ENCODE assay signal across 15 cellular contexts in genomic region chr12:112936927-112937326, GRCh38. TPM values are rescaled to one million over a fixed set of nuclear protein-coding genes. Genes with fewer than 3 reads are reported as not detected.
DNase-seq lines count a peak whose midpoint lies in the region; ATAC-seq, FAIRE-seq and TF ChIP-seq lines count a peak whose summit lies in the region.
"Had no signal": no experiment of that assay in that cellular context is flagged by ENCODE, and none has a peak within 500 bp of the region (broad histone marks: within the 10 kb centered on the region; RNA-seq: fewer than 3 reads in every experiment).

No MANE protein-coding gene starts in this region.

- no peak for TF ChIP-seq CTCF in VCaP (conservative IDR thresholded peaks at IDR 0.05)
- no peak for TF ChIP-seq CTCF in esophagus muscularis mucosa (IDR thresholded peaks at IDR 0.05)
- TF ChIP-seq CTCF in endothelial cell (IDR thresholded peaks at IDR 0.05; ENCODE audit: unreplicated experiment): no peak

- POLR2A ChIA-PET in activated CD4-positive, alpha-beta T cell treated with anti-CD3 and anti-CD28 coated beads, Interleukin-2, amount 10 ng/mL, durations not matched to agents 7 days and 5 days (lab: Charles Lee): interaction anchor here (0.7 to 1.6 kb wide), 2 partner anchors 30 to 42 kb away, joined by 3 to 14 read pairs; partner anchors contain the start of genes OAS1 and OAS2

- H3K27ac Mint-ChIP-seq in activated CD4-positive, alpha-beta T cell treated with anti-CD3 and anti-CD28 coated beads, Interleukin-2, amount 10 ng/mL, durations not matched to agents 7 days and 5 days: peak overlapping the region; percentile 47
- peak overlapping the region; percentile 9 for H3K27ac Mint-ChIP-seq in stimulated activated memory B cell treated with anti-CD40 and anti-IgM and Interleukin-4, amounts not matched to agents 10 μg/mL and 1 μg/mL and 100 μg/mL, for 72 hours
- no peak overlapping the region for H3K27ac Mint-ChIP-seq in endothelial cell (ENCODE audit: unreplicated experiment)

- H3K27ac ChIP-seq in VCaP (peak overlapping the region; percentile 87), esophagus muscularis mucosa (replicated peaks in 1 of 4) (peak overlapping the region in 3 of 4 donors; percentile 64 to 78 (median 72))

- whole genome bisulfite sequencing in esophagus muscularis mucosa: 47% methylated on average over 2 of the region's 2 CpGs

- no peak for FAIRE-seq in GM12892 (lab: Jason Lieb, UNC)

- no peak overlapping the region for H3K4me3 Mint-ChIP-seq in activated CD4-positive, alpha-beta T cell treated with anti-CD3 and anti-CD28 coated beads, Interleukin-2, amount 10 ng/mL, durations not matched to agents 7 days and 5 days
- H3K4me3 Mint-ChIP-seq in stimulated activated memory B cell treated with anti-CD40 and anti-IgM and Interleukin-4, amounts not matched to agents 10 μg/mL and 1 μg/mL and 100 μg/mL, for 72 hours: peak overlapping the region; percentile 2
- H3K4me3 Mint-ChIP-seq in endothelial cell (ENCODE audit: unreplicated experiment): no peak overlapping the region

- H3K9me3 Mint-ChIP-seq in activated CD4-positive, alpha-beta T cell treated with anti-CD3 and anti-CD28 coated beads, Interleukin-2, amount 10 ng/mL, durations not matched to agents 7 days and 5 days: no peaks in the 10 kb centered on the region
- H3K9me3 Mint-ChIP-seq in stimulated activated memory B cell treated with anti-CD40 and anti-IgM and Interleukin-4, amounts not matched to agents 10 μg/mL and 1 μg/mL and 100 μg/mL, for 72 hours: no peaks in the 10 kb centered on the region
- H3K9me3 Mint-ChIP-seq in endothelial cell (ENCODE audit: unreplicated experiment): no peaks in the 10 kb centered on the region

- no peak for TF ChIP-seq EP300 in esophagus muscularis mucosa (IDR thresholded peaks at IDR 0.05)

- DNase-seq in activated CD4-positive, alpha-beta T cell treated with anti-CD3 and anti-CD28 coated beads, Interleukin-2, amount 10 ng/mL, durations not matched to agents 7 days and 5 days: no peak
- DNase-seq in activated CD4-positive, alpha-beta T cell treated with anti-CD3 and anti-CD28 coated beads for 4 hours: no peak
- DNase-seq in esophagus muscularis mucosa (ENCODE audit: extremely low spot score) (no peak), posterior vena cava (ENCODE audit: low spot score) (no peak), endothelial cell (ENCODE audit: low spot score) (no peak), GM12892 (ENCODE audit: insufficient read length) (no peak)
- DNase-seq: HCEC 1CT, KBM-7, NCI-H2081 treated with DMSO at 0.1 percent for 48 hours, right cardiac atrium, SW 1271, transverse colon had no signal

- H3K4me1 Mint-ChIP-seq in activated CD4-positive, alpha-beta T cell treated with anti-CD3 and anti-CD28 coated beads, Interleukin-2, amount 10 ng/mL, durations not matched to agents 7 days and 5 days: peaks cover 48% of the 10 kb centered on the region
- peaks cover 18% of the 10 kb centered on the region for H3K4me1 Mint-ChIP-seq in stimulated activated memory B cell treated with anti-CD40 and anti-IgM and Interleukin-4, amounts not matched to agents 10 μg/mL and 1 μg/mL and 100 μg/mL, for 72 hours
- H3K4me1 Mint-ChIP-seq in endothelial cell (ENCODE audit: unreplicated experiment): peaks cover 15% of the 10 kb centered on the region

- TF ChIP-seq POLR2A in esophagus muscularis mucosa (IDR thresholded peaks at IDR 0.05; ENCODE audit: low read depth): no peak
- TF ChIP-seq POLR2A in GM12892 (IDR thresholded peaks at IDR 0.05; ENCODE audit: low read depth, low read length): no peak

- H3K27me3 Mint-ChIP-seq in activated CD4-positive, alpha-beta T cell treated with anti-CD3 and anti-CD28 coated beads, Interleukin-2, amount 10 ng/mL, durations not matched to agents 7 days and 5 days: no peaks in the 10 kb centered on the region
- no peaks in the 10 kb centered on the region for H3K27me3 Mint-ChIP-seq in stimulated activated memory B cell treated with anti-CD40 and anti-IgM and Interleukin-4, amounts not matched to agents 10 μg/mL and 1 μg/mL and 100 μg/mL, for 72 hours
- H3K27me3 Mint-ChIP-seq in endothelial cell (ENCODE audit: unreplicated experiment): peaks cover 2% of the 10 kb centered on the region

- CTCF ChIA-PET in activated CD4-positive, alpha-beta T cell treated with anti-CD3 and anti-CD28 coated beads, Interleukin-2, amount 10 ng/mL, durations not matched to agents 7 days and 5 days (lab: Charles Lee): interaction anchor here (1.4 to 3.4 kb wide), 6 partner anchors 12 to 56 kb away, joined by 3 to 13 read pairs (median 6); partner anchors contain the start of gene OAS1

- H3K9me3 ChIP-seq in esophagus muscularis mucosa: peaks cover 0 to 5% (median 0%) of the 10 kb centered on the region in 4 donors
- H3K9me3 ChIP-seq: transverse colon had no signal

- H3K27me3 ChIP-seq in esophagus muscularis mucosa: no peaks in the 10 kb centered on the region
- H3K27me3 ChIP-seq: transverse colon had no signal

- intact Hi-C loops in esophagus muscularis mucosa (cut with DNase I): no loop called here
- intact Hi-C loops in posterior vena cava (cut with DNase I): no loop called here

- H3K4me3 ChIP-seq in esophagus muscularis mucosa: no peak overlapping the region
- H3K4me3 ChIP-seq: transverse colon had no signal

- H3K36me3 Mint-ChIP-seq in activated CD4-positive, alpha-beta T cell treated with anti-CD3 and anti-CD28 coated beads, Interleukin-2, amount 10 ng/mL, durations not matched to agents 7 days and 5 days (ENCODE audit: low read depth): peaks cover 32% of the 10 kb centered on the region
- no peaks in the 10 kb centered on the region for H3K36me3 Mint-ChIP-seq in stimulated activated memory B cell treated with anti-CD40 and anti-IgM and Interleukin-4, amounts not matched to agents 10 μg/mL and 1 μg/mL and 100 μg/mL, for 72 hours
- H3K36me3 Mint-ChIP-seq in endothelial cell (ENCODE audit: low read depth, unreplicated experiment): no peaks in the 10 kb centered on the region
- H3K36me3 Mint-ChIP-seq: brain had no signal

- peaks cover 0 to 6% (median 0%) of the 10 kb centered on the region in 4 donors for H3K36me3 ChIP-seq in esophagus muscularis mucosa
- H3K36me3 ChIP-seq: transverse colon had no signal

- H3K4me1 ChIP-seq in esophagus muscularis mucosa: peaks cover 11 to 25% (median 20%) of the 10 kb centered on the region in 4 donors

- no peak for ATAC-seq in stimulated activated memory B cell treated with anti-CD40 and anti-IgM and Interleukin-4, amounts not matched to agents 10 μg/mL and 1 μg/mL and 100 μg/mL, for 72 hours
- ATAC-seq: right cardiac atrium had no signal

RNA-seq across cellular contexts. Expression of gene OAS3, which starts 1.3 kb away (rescaled TPM):
- total RNA-seq in activated CD4-positive, alpha-beta T cell treated with anti-CD3 and anti-CD28 coated beads, Interleukin-2, amount 10 ng/mL, durations not matched to agents 7 days and 5 days: 100 to 1,000 TPM; 202 to 204 TPM
- total RNA-seq in esophagus muscularis mucosa: 1 to 10 TPM; 6.0 to 9.6 (median 9.2) TPM
- 10 to 100 TPM; 11.3 to 21.1 TPM for total RNA-seq in posterior vena cava
- total RNA-seq in endothelial cell (ENCODE audit: unreplicated experiment): 2.2 TPM
- 45.9 TPM for polyA plus RNA-seq in GM12892 (2012; ENCODE audit: missing spikeins)

RNA-seq across cellular contexts. Expression of gene OAS1, which starts 30.2 kb away (rescaled TPM):
- total RNA-seq in activated CD4-positive, alpha-beta T cell treated with anti-CD3 and anti-CD28 coated beads, Interleukin-2, amount 10 ng/mL, durations not matched to agents 7 days and 5 days: 100 to 1,000 TPM; 194 to 197 TPM
- total RNA-seq in esophagus muscularis mucosa (10 to 100 TPM in 2 of 4 donors, 1 to 10 TPM in 2; 9.9 to 10.4 (median 10.0) TPM), posterior vena cava (10 to 100 TPM; 10.1 to 17.3 TPM), endothelial cell (ENCODE audit: unreplicated experiment) (0.56 TPM)
- polyA plus RNA-seq in GM12892 (2012; ENCODE audit: missing spikeins): 83.3 TPM

RNA-seq across cellular contexts. Expression of gene OAS2, which starts 41.4 kb away (rescaled TPM):
- total RNA-seq in activated CD4-positive, alpha-beta T cell treated with anti-CD3 and anti-CD28 coated beads, Interleukin-2, amount 10 ng/mL, durations not matched to agents 7 days and 5 days: 100 to 1,000 TPM; 294 to 420 TPM
- 1 to 10 TPM; 4.8 to 9.1 (median 7.4) TPM for total RNA-seq in esophagus muscularis mucosa
- total RNA-seq in posterior vena cava: 10 to 100 TPM; 12.5 to 17.7 TPM
- 0.41 TPM for total RNA-seq in endothelial cell (ENCODE audit: unreplicated experiment)
- 66.3 TPM for polyA plus RNA-seq in GM12892 (2012; ENCODE audit: missing spikeins)

Comparison
In these comparisons a context has a peak if more than half of its experiments do, and no peak if none do; other contexts are left out.
1. RNA of gene OAS3, which starts 1.3 kb away (total RNA-seq): 202 to 204 TPM in activated CD4-positive, alpha-beta T cell treated with anti-CD3 and anti-CD28 coated beads, Interleukin-2, amount 10 ng/mL, durations not matched to agents 7 days and 5 days; 11.3 to 21.1 TPM in posterior vena cava, 6.0 to 9.6 TPM in esophagus muscularis mucosa and 2.2 TPM in endothelial cell (single experiment); every median in the first group is over 4 times any median in the second.
2. RNA of gene OAS1, which starts 30.2 kb away (total RNA-seq): 194 to 197 TPM in activated CD4-positive, alpha-beta T cell treated with anti-CD3 and anti-CD28 coated beads, Interleukin-2, amount 10 ng/mL, durations not matched to agents 7 days and 5 days; 10.1 to 17.3 TPM in posterior vena cava, 9.9 to 10.4 TPM in esophagus muscularis mucosa and 0.56 TPM in endothelial cell (single experiment); every median in the first group is over 10 times any median in the second.
3. RNA of gene OAS2, which starts 41.4 kb away (total RNA-seq): 294 to 420 TPM in activated CD4-positive, alpha-beta T cell treated with anti-CD3 and anti-CD28 coated beads, Interleukin-2, amount 10 ng/mL, durations not matched to agents 7 days and 5 days; 12.5 to 17.7 TPM in posterior vena cava, 4.8 to 9.1 TPM in esophagus muscularis mucosa and 0.41 TPM in endothelial cell (single experiment); every median in the first group is over 10 times any median in the second.